23 cellular contexts compared by ENCODE assay signal in the genomic region with DNA sequence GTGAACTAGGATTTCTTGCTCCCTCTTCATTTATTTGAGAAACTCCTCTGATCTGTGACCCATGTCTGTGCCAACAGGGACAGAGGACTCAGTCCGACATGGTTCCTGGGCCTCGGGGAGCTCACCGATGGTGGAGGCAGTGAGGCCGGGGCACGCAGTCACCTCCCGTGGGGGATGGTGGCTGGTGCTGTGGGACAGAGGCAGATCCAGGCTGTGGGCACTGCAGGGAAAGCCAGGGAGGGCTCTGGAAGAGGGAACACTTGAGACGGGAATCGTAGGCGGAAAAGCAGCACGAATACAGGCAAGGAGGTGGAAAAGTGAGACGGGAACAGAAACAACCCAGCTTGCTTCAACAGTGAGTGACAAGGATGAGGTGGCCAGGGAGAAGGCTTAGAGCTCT.
"Had no signal": no experiment of that assay in that cellular context is flagged by ENCODE, and none has a peak within 500 bp of the region (broad histone marks: within the 10 kb centered on the region; RNA-seq: fewer than 3 reads in every experiment).

No MANE protein-coding gene starts in this region.

- H3K4me3 ChIP-seq: K562, SJCRH30 had no signal

- ATAC-seq: activated T-cell treated with anti-CD3 and anti-CD28 coated beads, Interleukin-2, amount 50 U/mL, for 72 hours; K562; Right ventricle myocardium inferior had no signal

- H3K9me3 ChIP-seq: SJCRH30, SK-N-SH had no signal

- H3K27ac Mint-ChIP-seq: activated CD4-positive, alpha-beta memory T cell treated with anti-CD3 and anti-CD28 coated beads for 36 hours; activated CD4-positive, alpha-beta T cell treated with anti-CD3 and anti-CD28 coated beads, Interleukin-2, amount 10 ng/mL, durations not matched to agents 7 days and 5 days; activated naive CD4-positive, alpha-beta T cell treated with anti-CD3 and anti-CD28 coated beads, Interleukin-2, amount 10 ng/mL, durations not matched to agents 7 days and 5 days; activated naive CD8-positive, alpha-beta T cell treated with anti-CD3 and anti-CD28 coated beads for 36 hours; activated T-cell treated with anti-CD3 and anti-CD28 coated beads, Interleukin-2, amount 50 U/mL, for 72 hours; activated T-helper 2 cell treated with anti-CD3 and anti-CD28 coated beads, Interferon-gamma antibody, Interleukin-2, Interleukin-4, amounts not matched to agents 10 μg/mL and 5 μg/mL and 100 μg/mL, durations not matched to agents 14 hours and 24 hours and 36 hours had no signal

- H3K36me3 Mint-ChIP-seq: activated CD4-positive, alpha-beta memory T cell treated with anti-CD3 and anti-CD28 coated beads for 36 hours; activated naive CD4-positive, alpha-beta T cell treated with anti-CD3 and anti-CD28 coated beads, Interleukin-2, amount 10 ng/mL, durations not matched to agents 7 days and 5 days; activated naive CD8-positive, alpha-beta T cell treated with anti-CD3 and anti-CD28 coated beads for 36 hours had no signal

- H3K4me1 ChIP-seq: SJCRH30 had no signal

- DNase-seq: activated CD4-positive, alpha-beta memory T cell treated with anti-CD3 and anti-CD28 coated beads for 36 hours; activated CD4-positive, alpha-beta T cell treated with anti-CD3 and anti-CD28 coated beads, Interleukin-2, amount 10 ng/mL, durations not matched to agents 7 days and 5 days; activated CD4-positive, CD25-positive, alpha-beta regulatory T cell; activated CD8-positive, alpha-beta memory T cell treated with anti-CD3 and anti-CD28 coated beads for 24 hours; activated gamma-delta T cell treated with Interleukin-2 at 50 U/mL for 16 hours; activated naive CD4-positive, alpha-beta T cell treated with anti-CD3 and anti-CD28 coated beads, Interleukin-2, amount 10 ng/mL, durations not matched to agents 7 days and 5 days; activated naive CD8-positive, alpha-beta T cell treated with anti-CD3 and anti-CD28 coated beads for 36 hours; activated T-cell treated with anti-CD3 and anti-CD28 coated beads, Interleukin-2, amount 50 U/mL, for 72 hours; caudate nucleus; Kasumi-1; NCI-H1048; NCI-H1930; NCI-H2107; NCI-H2171 treated with DMSO at 0.1 percent for 48 hours; NCI-H226; NCI-H526 treated with DMSO at 0.1 percent for 48 hours; SJCRH30; SK-N-SH; T-helper 1 cell had no signal

- H3K27ac ChIP-seq: SJCRH30, VCaP had no signal

- H3K36me3 ChIP-seq: SJCRH30 had no signal

- H3K9ac ChIP-seq: SK-N-SH had no signal

- H3K4me3 Mint-ChIP-seq: activated CD4-positive, alpha-beta memory T cell treated with anti-CD3 and anti-CD28 coated beads for 36 hours; activated CD4-positive, alpha-beta T cell treated with anti-CD3 and anti-CD28 coated beads, Interleukin-2, amount 10 ng/mL, durations not matched to agents 7 days and 5 days; activated naive CD4-positive, alpha-beta T cell treated with anti-CD3 and anti-CD28 coated beads, Interleukin-2, amount 10 ng/mL, durations not matched to agents 7 days and 5 days; activated naive CD8-positive, alpha-beta T cell treated with anti-CD3 and anti-CD28 coated beads for 36 hours; activated T-cell treated with anti-CD3 and anti-CD28 coated beads, Interleukin-2, amount 50 U/mL, for 72 hours had no signal

- H3K9me3 Mint-ChIP-seq: activated CD4-positive, alpha-beta memory T cell treated with anti-CD3 and anti-CD28 coated beads for 36 hours; activated CD4-positive, alpha-beta T cell treated with anti-CD3 and anti-CD28 coated beads, Interleukin-2, amount 10 ng/mL, durations not matched to agents 7 days and 5 days; activated naive CD4-positive, alpha-beta T cell treated with anti-CD3 and anti-CD28 coated beads, Interleukin-2, amount 10 ng/mL, durations not matched to agents 7 days and 5 days; activated naive CD8-positive, alpha-beta T cell treated with anti-CD3 and anti-CD28 coated beads for 36 hours; activated T-helper 2 cell treated with anti-CD3 and anti-CD28 coated beads, Interferon-gamma antibody, Interleukin-2, Interleukin-4, amounts not matched to agents 10 μg/mL and 5 μg/mL and 100 μg/mL, durations not matched to agents 14 hours and 24 hours and 36 hours had no signal
